Comparison of ENCODE assay signal across 8 cellular contexts in genomic region chr7:134563398-134563749, GRCh38. TPM values are rescaled to one million over a fixed set of nuclear protein-coding genes. Genes with fewer than 3 reads are reported as not detected.
"Had no signal": no experiment of that assay in that cellular context is flagged by ENCODE, and none has a peak within 500 bp of the region (broad histone marks: within the 10 kb centered on the region; RNA-seq: fewer than 3 reads in every experiment).

No MANE protein-coding gene starts in this region.

RNA-seq across cellular contexts. Expression of gene AKR1B15, which starts 14.5 kb away (rescaled TPM):
- total RNA-seq: activated B cell treated with CpG ODN at 0.5 μM for 24 hours; activated CD4-positive, alpha-beta T cell treated with anti-CD3 and anti-CD28 coated beads, Interleukin-2, amount 10 ng/mL, durations not matched to agents 24 days and 14 days; activated CD8-positive, alpha-beta memory T cell treated with anti-CD3 and anti-CD28 coated beads, Interleukin-2, amount 10 ng/mL, durations not matched to agents 7 days and 5 days; activated T-helper 1 cell treated with anti-CD3 and anti-CD28 coated beads, Interleukin-12 subunit alpha, Interleukin-12 subunit beta, Interleukin-2, Interleukin-4 antibody, amounts not matched to agents 30 ng/mL and 10 ng/mL and 1 ng/mL, durations not matched to agents 14 hours and 24 hours and 36 hours; ascending aorta; K562; Right ventricle myocardium inferior; T-cell had no signal
- polyA plus RNA-seq: K562 had no signal

RNA-seq across cellular contexts. Expression of gene AKR1B10, which starts 36.0 kb away (rescaled TPM):
- total RNA-seq: activated B cell treated with CpG ODN at 0.5 μM for 24 hours; activated CD4-positive, alpha-beta T cell treated with anti-CD3 and anti-CD28 coated beads, Interleukin-2, amount 10 ng/mL, durations not matched to agents 24 days and 14 days; activated CD8-positive, alpha-beta memory T cell treated with anti-CD3 and anti-CD28 coated beads, Interleukin-2, amount 10 ng/mL, durations not matched to agents 7 days and 5 days; activated T-helper 1 cell treated with anti-CD3 and anti-CD28 coated beads, Interleukin-12 subunit alpha, Interleukin-12 subunit beta, Interleukin-2, Interleukin-4 antibody, amounts not matched to agents 30 ng/mL and 10 ng/mL and 1 ng/mL, durations not matched to agents 14 hours and 24 hours and 36 hours; ascending aorta; K562; Right ventricle myocardium inferior had no signal
- polyA plus RNA-seq: K562 had no signal
